In the genomic region with DNA sequence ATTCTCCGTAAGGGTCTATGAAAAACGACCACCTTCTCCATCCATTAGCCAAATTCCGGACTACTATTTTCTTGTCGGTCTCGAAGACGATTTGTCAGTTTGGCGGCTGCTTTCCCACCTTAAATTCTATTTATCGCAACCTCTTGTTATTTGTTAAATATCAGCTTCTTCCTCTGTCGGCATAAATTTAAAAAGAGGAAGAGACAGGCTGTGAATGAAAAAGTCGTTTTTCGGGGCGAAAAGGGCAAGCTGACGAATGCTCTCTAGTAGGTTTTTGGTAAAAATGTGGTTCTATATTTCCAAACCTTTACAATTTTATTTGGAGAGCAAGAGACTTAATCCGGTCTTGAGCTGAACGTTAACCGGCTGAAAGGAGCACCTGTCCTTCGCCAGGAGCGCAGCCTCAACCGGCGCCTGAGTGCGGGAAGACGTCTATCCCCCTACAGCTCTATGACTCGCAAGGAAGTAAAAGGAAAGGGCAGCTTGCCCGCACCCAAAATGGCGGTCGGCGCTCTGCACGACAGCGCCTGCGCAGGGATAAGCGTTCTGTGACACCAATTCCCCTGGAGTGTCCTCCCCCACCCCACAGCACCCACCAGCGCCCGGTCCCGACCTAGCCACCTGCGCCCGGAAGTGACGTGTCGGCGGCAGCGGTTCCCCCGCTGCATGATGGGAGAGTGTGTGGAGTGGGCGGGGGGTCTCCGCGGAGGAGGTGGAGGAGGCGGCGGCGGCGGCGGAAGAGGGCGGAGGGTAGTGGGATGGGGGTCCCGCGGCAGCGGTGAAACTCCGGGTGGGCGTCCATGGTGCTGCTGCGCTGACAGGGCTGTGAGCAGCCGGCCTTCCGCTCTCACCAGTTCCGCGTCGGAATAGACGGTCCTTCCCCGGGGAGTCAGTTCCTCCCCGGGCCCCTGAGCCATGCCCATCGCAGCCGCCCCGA, we compare ENCODE assay signal across 1 cellular context.
TF ChIP-seq lines count a peak whose summit lies in the region.

A gene with protein sequence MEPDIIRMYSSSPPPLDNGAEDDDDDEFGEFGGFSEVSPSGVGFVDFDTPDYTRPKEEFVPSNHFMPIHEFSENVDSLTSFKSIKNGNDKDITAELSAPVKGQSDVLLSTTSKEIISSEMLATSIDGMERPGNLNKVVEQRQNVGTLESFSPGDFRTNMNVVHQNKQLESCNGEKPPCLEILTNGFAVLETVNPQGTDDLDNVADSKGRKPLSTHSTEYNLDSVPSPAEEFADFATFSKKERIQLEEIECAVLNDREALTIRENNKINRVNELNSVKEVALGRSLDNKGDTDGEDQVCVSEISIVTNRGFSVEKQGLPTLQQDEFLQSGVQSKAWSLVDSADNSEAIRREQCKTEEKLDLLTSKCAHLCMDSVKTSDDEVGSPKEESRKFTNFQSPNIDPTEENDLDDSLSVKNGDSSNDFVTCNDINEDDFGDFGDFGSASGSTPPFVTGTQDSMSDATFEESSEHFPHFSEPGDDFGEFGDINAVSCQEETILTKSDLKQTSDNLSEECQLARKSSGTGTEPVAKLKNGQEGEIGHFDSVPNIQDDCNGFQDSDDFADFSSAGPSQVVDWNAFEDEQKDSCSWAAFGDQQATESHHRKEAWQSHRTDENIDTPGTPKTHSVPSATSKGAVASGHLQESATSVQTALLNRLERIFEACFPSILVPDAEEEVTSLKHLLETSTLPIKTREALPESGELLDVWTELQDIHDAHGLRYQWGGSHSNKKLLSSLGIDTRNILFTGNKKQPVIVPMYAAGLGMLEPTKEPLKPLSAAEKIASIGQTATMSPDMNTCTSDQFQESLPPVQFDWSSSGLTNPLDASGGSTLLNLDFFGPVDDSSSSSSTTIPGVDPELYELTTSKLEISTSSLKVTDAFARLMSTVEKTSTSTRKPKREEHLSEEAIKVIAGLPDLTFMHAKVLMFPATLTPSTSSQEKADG (plus strand): TSS at position 662 of the 937 bp plus-strand sequence. CDS start 27,147 bp downstream, outside the sequence.

TF ChIP-seq in GM12878, 131 proteins besides CTCF, POLR2A, EP300 and RAD21 (continued from another document):
- TF ChIP-seq, protein P1, sequence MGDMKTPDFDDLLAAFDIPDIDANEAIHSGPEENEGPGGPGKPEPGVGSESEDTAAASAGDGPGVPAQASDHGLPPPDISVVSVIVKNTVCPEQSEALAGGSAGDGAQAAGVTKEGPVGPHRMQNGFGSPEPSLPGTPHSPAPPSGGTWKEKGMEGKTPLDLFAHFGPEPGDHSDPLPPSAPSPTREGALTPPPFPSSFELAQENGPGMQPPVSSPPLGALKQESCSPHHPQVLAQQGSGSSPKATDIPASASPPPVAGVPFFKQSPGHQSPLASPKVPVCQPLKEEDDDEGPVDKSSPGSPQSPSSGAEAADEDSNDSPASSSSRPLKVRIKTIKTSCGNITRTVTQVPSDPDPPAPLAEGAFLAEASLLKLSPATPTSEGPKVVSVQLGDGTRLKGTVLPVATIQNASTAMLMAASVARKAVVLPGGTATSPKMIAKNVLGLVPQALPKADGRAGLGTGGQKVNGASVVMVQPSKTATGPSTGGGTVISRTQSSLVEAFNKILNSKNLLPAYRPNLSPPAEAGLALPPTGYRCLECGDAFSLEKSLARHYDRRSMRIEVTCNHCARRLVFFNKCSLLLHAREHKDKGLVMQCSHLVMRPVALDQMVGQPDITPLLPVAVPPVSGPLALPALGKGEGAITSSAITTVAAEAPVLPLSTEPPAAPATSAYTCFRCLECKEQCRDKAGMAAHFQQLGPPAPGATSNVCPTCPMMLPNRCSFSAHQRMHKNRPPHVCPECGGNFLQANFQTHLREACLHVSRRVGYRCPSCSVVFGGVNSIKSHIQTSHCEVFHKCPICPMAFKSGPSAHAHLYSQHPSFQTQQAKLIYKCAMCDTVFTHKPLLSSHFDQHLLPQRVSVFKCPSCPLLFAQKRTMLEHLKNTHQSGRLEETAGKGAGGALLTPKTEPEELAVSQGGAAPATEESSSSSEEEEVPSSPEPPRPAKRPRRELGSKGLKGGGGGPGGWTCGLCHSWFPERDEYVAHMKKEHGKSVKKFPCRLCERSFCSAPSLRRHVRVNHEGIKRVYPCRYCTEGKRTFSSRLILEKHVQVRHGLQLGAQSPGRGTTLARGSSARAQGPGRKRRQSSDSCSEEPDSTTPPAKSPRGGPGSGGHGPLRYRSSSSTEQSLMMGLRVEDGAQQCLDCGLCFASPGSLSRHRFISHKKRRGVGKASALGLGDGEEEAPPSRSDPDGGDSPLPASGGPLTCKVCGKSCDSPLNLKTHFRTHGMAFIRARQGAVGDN (IDR thresholded peaks at IDR 0.05) = peak; percentile 61
- TF ChIP-seq TAF1 (IDR thresholded peaks at IDR 0.05; ENCODE audit: borderline replicate concordance, low read depth, low read length) = peak; percentile 92
- no peak for TF ChIP-seq EZH2 (IDR thresholded peaks at IDR 0.05; ENCODE audit: borderline replicate concordance, control insufficient read depth, low read depth, low read length)
- no peak for TF ChIP-seq BMI1 (IDR thresholded peaks at IDR 0.05; ENCODE audit: borderline replicate concordance)
- TF ChIP-seq, protein P2, sequence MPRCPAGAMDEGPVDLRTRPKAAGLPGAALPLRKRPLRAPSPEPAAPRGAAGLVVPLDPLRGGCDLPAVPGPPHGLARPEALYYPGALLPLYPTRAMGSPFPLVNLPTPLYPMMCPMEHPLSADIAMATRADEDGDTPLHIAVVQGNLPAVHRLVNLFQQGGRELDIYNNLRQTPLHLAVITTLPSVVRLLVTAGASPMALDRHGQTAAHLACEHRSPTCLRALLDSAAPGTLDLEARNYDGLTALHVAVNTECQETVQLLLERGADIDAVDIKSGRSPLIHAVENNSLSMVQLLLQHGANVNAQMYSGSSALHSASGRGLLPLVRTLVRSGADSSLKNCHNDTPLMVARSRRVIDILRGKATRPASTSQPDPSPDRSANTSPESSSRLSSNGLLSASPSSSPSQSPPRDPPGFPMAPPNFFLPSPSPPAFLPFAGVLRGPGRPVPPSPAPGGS (IDR thresholded peaks at IDR 0.05; ENCODE audit: borderline replicate concordance, insufficient read depth, low read depth, low read length, poor library complexity, severe bottlenecking) = no peak
- TF ChIP-seq, protein P3, sequence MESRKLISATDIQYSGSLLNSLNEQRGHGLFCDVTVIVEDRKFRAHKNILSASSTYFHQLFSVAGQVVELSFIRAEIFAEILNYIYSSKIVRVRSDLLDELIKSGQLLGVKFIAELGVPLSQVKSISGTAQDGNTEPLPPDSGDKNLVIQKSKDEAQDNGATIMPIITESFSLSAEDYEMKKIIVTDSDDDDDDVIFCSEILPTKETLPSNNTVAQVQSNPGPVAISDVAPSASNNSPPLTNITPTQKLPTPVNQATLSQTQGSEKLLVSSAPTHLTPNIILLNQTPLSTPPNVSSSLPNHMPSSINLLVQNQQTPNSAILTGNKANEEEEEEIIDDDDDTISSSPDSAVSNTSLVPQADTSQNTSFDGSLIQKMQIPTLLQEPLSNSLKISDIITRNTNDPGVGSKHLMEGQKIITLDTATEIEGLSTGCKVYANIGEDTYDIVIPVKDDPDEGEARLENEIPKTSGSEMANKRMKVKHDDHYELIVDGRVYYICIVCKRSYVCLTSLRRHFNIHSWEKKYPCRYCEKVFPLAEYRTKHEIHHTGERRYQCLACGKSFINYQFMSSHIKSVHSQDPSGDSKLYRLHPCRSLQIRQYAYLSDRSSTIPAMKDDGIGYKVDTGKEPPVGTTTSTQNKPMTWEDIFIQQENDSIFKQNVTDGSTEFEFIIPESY (IDR thresholded peaks at IDR 0.05) = no peak
- peak; percentile 87 for TF ChIP-seq CHD2 (IDR thresholded peaks at IDR 0.05; ENCODE audit: borderline replicate concordance, low read depth, low read length)
- peak; percentile 52; the same call in 1 of the 2 replicates for TF ChIP-seq CBFB (IDR thresholded peaks at IDR 0.05; ENCODE audit: low read depth)
- no peak for TF ChIP-seq RB1 (IDR thresholded peaks at IDR 0.05; ENCODE audit: borderline replicate concordance)
- TF ChIP-seq GABPA (IDR thresholded peaks at IDR 0.05; ENCODE audit: low read depth) = peak; percentile 84
- peak; percentile 70 for TF ChIP-seq NR2C1 (IDR thresholded peaks at IDR 0.05)
- TF ChIP-seq, protein P4, sequence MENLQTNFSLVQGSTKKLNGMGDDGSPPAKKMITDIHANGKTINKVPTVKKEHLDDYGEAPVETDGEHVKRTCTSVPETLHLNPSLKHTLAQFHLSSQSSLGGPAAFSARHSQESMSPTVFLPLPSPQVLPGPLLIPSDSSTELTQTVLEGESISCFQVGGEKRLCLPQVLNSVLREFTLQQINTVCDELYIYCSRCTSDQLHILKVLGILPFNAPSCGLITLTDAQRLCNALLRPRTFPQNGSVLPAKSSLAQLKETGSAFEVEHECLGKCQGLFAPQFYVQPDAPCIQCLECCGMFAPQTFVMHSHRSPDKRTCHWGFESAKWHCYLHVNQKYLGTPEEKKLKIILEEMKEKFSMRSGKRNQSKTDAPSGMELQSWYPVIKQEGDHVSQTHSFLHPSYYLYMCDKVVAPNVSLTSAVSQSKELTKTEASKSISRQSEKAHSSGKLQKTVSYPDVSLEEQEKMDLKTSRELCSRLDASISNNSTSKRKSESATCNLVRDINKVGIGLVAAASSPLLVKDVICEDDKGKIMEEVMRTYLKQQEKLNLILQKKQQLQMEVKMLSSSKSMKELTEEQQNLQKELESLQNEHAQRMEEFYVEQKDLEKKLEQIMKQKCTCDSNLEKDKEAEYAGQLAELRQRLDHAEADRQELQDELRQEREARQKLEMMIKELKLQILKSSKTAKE (IDR thresholded peaks at IDR 0.05; ENCODE audit: low read depth, poor library complexity, severe bottlenecking) = peak; percentile 38
- peak; percentile 84 for TF ChIP-seq PML (IDR thresholded peaks at IDR 0.05; ENCODE audit: low read length)
- TF ChIP-seq, protein P5, sequence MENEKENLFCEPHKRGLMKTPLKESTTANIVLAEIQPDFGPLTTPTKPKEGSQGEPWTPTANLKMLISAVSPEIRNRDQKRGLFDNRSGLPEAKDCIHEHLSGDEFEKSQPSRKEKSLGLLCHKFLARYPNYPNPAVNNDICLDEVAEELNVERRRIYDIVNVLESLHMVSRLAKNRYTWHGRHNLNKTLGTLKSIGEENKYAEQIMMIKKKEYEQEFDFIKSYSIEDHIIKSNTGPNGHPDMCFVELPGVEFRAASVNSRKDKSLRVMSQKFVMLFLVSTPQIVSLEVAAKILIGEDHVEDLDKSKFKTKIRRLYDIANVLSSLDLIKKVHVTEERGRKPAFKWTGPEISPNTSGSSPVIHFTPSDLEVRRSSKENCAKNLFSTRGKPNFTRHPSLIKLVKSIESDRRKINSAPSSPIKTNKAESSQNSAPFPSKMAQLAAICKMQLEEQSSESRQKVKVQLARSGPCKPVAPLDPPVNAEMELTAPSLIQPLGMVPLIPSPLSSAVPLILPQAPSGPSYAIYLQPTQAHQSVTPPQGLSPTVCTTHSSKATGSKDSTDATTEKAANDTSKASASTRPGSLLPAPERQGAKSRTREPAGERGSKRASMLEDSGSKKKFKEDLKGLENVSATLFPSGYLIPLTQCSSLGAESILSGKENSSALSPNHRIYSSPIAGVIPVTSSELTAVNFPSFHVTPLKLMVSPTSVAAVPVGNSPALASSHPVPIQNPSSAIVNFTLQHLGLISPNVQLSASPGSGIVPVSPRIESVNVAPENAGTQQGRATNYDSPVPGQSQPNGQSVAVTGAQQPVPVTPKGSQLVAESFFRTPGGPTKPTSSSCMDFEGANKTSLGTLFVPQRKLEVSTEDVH (IDR thresholded peaks at IDR 0.05; ENCODE audit: low read depth, partially characterized antibody) = peak; percentile 14
- peak; percentile 81 for TF ChIP-seq IKZF1 (conservative IDR thresholded peaks at IDR 0.05)
- no peak for TF ChIP-seq ZNF24 (IDR thresholded peaks at IDR 0.05)
- peak; percentile 34; the same call in 2 of the 3 replicates for TF ChIP-seq POU2F2 (IDR thresholded peaks at IDR 0.05; ENCODE audit: borderline replicate concordance, low read depth, low read length)
- peak in 1 of 2 experiments; percentile 59; a peak in 2 of 4 replicates for TF ChIP-seq BHLHE40 (IDR thresholded peaks at IDR 0.05; ENCODE audit: borderline replicate concordance in 1 of 2, low read depth in 2 of 2, low read length in 1 of 2)
- TF ChIP-seq, protein P6, sequence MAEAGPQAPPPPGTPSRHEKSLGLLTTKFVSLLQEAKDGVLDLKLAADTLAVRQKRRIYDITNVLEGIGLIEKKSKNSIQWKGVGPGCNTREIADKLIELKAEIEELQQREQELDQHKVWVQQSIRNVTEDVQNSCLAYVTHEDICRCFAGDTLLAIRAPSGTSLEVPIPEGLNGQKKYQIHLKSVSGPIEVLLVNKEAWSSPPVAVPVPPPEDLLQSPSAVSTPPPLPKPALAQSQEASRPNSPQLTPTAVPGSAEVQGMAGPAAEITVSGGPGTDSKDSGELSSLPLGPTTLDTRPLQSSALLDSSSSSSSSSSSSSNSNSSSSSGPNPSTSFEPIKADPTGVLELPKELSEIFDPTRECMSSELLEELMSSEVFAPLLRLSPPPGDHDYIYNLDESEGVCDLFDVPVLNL (IDR thresholded peaks at IDR 0.05; ENCODE audit: low read depth, low read length) = no peak
- TF ChIP-seq MYC (IDR thresholded peaks at IDR 0.05; ENCODE audit: insufficient read depth, insufficient read length, insufficient replicate concordance, low read length, severe bottlenecking) = no peak
- TF ChIP-seq MEF2A (IDR thresholded peaks at IDR 0.05; ENCODE audit: insufficient read depth, low read depth, low read length) = 0 out of 2 replicates have a peak, but pooled peaks have one; percentile 56
TF ChIP-seq in GM12878: peak in this region for 51.
